In genomic region chr11:6196396-6196795, GRCh38 we compare ENCODE assay signal across 26 cellular contexts. TPM values are rescaled to one million over a fixed set of nuclear protein-coding genes. Genes with fewer than 3 reads are reported as not detected.
A peak's percentile ranks its signal among the peaks of the same experiment; 100 is the strongest.
DNase-seq lines count a peak whose midpoint lies in the region; ATAC-seq and TF ChIP-seq lines count a peak whose summit lies in the region.
"Had no signal": no experiment of that assay in that cellular context is flagged by ENCODE, and none has a peak within 500 bp of the region (broad histone marks: within the 10 kb centered on the region; RNA-seq: fewer than 3 reads in every experiment).

No MANE protein-coding gene starts in this region.

- H4K20me1 ChIP-seq in osteoblast (ENCODE audit: insufficient read depth, low read length) = no peaks in the 10 kb centered on the region

- no peak overlapping the region for H3K4me3 ChIP-seq in osteoblast (ENCODE audit: insufficient read depth, low read length)
- no peak overlapping the region for H3K4me3 ChIP-seq in prostate gland
- H3K4me3 ChIP-seq: psoas muscle, skin epidermis had no signal

- peaks cover 54 to 67% of the 10 kb centered on the region in 2 donors for H3K4me1 Mint-ChIP-seq in immature natural killer cell
- H3K4me1 Mint-ChIP-seq: nephron had no signal

- no peak overlapping the region for H3K4me2 ChIP-seq in osteoblast (ENCODE audit: insufficient read depth, low read length)
- H3K4me2 ChIP-seq: KMS-11, SK-N-SH had no signal

- H3K4me1 ChIP-seq in osteoblast (ENCODE audit: insufficient read depth, low read length) (no peaks in the 10 kb centered on the region), prostate gland (replicated peaks) (no peaks in the 10 kb centered on the region)
- H3K4me1 ChIP-seq: Caco-2, psoas muscle had no signal

- peak overlapping the region; percentile 18 to 79 (median 70) for H3K4me3 Mint-ChIP-seq in immature natural killer cell
- H3K4me3 Mint-ChIP-seq: activated naive CD8-positive, alpha-beta T cell; dendritic cell treated with granulocyte-macrophage colony-stimulating factor and Interleukin-4, amounts not matched to agents 40 ng/mL and 50 ng/mL, for 4 days; nephron had no signal

- no peaks in the 10 kb centered on the region for H3K9me3 ChIP-seq in osteoblast (ENCODE audit: low read depth, low read length)
- H3K9me3 ChIP-seq in prostate gland = no peaks in the 10 kb centered on the region
- H3K9me3 ChIP-seq: Caco-2, psoas muscle, SK-N-SH had no signal

- H3K36me3 ChIP-seq in osteoblast (ENCODE audit: insufficient read depth, low read length) (no peaks in the 10 kb centered on the region), prostate gland (no peaks in the 10 kb centered on the region)

- H3K27me3 ChIP-seq in osteoblast (ENCODE audit: insufficient read depth, low read length) (no peaks in the 10 kb centered on the region), prostate gland (replicated peaks; ENCODE audit: insufficient read depth) (no peaks in the 10 kb centered on the region)

- H3K27me3 Mint-ChIP-seq in immature natural killer cell (ENCODE audit: low read depth in 3 of 3) = peaks cover 2 to 3% (median 2%) of the 10 kb centered on the region in 3 donors
- H3K27me3 Mint-ChIP-seq: activated naive CD8-positive, alpha-beta T cell; dendritic cell treated with granulocyte-macrophage colony-stimulating factor and Interleukin-4, amounts not matched to agents 40 ng/mL and 50 ng/mL, for 4 days had no signal

- DNase-seq in MV-4-11 (lab: John Stamatoyannopoulos, UW) = peak; percentile 77
- DNase-seq in immature natural killer cell = peak; percentile 50 to 67 (median 59)
- DNase-seq in NCI-H1092 (lab: John Stamatoyannopoulos, UW) = no peak
- DNase-seq in osteoblast (ENCODE audit: insufficient read length, low spot score, missing footprints) = no peak
- no peak for DNase-seq in prostate gland (ENCODE audit: low spot score)
- DNase-seq: activated CD4-positive, CD25-positive, alpha-beta regulatory T cell treated with anti-CD3 and anti-CD28 coated beads, Interleukin-2, amount 50 U/mL, for 72 hours; activated CD8-positive, alpha-beta memory T cell treated with anti-CD3 and anti-CD28 coated beads, Interleukin-2, amount 50 U/mL, for 48 hours; AML-193; Caco-2; EL; mesenchymal stem cell; NCI-H82; psoas muscle; SK-N-SH; stimulated activated CD8-positive, alpha-beta memory T cell treated with anti-CD3 and anti-CD28 coated beads, Interleukin-4, amount 100 ng/mL, for 48 hours had no signal

- no peak overlapping the region for H3K27ac ChIP-seq in osteoblast (ENCODE audit: low read depth, low read length)
- H3K27ac ChIP-seq in prostate gland = no peak overlapping the region
- H3K27ac ChIP-seq: KMS-11, psoas muscle, skin epidermis had no signal

- no peaks in the 10 kb centered on the region for H3K79me2 ChIP-seq in osteoblast (ENCODE audit: insufficient read depth, low read length)

- ATAC-seq in GM18861 (IDR thresholded peaks at IDR 0.05; ENCODE audit: unreplicated experiment) = peak; percentile 47
- peak; percentile 54 for ATAC-seq in HG02870 (IDR thresholded peaks at IDR 0.05; ENCODE audit: unreplicated experiment)
- ATAC-seq: Panc1, psoas muscle had no signal

- WGBS in prostate gland = 27% methylated on average over 4 of the region's 4 CpGs

- peak overlapping the region; percentile 67 to 92 (median 86) for H3K27ac Mint-ChIP-seq in immature natural killer cell
- H3K27ac Mint-ChIP-seq: activated naive CD8-positive, alpha-beta T cell; dendritic cell treated with granulocyte-macrophage colony-stimulating factor and Interleukin-4, amounts not matched to agents 40 ng/mL and 50 ng/mL, for 4 days; nephron had no signal

- peaks cover 0 to 6% (median 0%) of the 10 kb centered on the region in 3 donors for H3K36me3 Mint-ChIP-seq in immature natural killer cell
- H3K36me3 Mint-ChIP-seq: activated naive CD8-positive, alpha-beta T cell had no signal

- intact Hi-C loops in prostate gland (cut with DNase I) = no loop called here

- H3K9me3 Mint-ChIP-seq in immature natural killer cell = peaks cover 0 to 2% (median 0%) of the 10 kb centered on the region in 6 donors
- H3K9me3 Mint-ChIP-seq: nephron had no signal

- no peak overlapping the region for H2AFZ ChIP-seq in osteoblast (ENCODE audit: low read length)

- TF ChIP-seq POLR2A in prostate gland (IDR thresholded peaks at IDR 0.05) = no peak

- TF ChIP-seq CTCF in osteoblast (IDR thresholded peaks at IDR 0.05; ENCODE audit: extremely low read depth, low read depth, low read length) (no peak), prostate gland (IDR thresholded peaks at IDR 0.05) (no peak)

RNA-seq across cellular contexts. Expression of gene OR52W1, which starts 2.6 kb away (rescaled TPM):
- not detected for polyA plus RNA-seq in immature natural killer cell
- total RNA-seq in osteoblast (not detected in 2 replicates), prostate gland (not detected)
- total RNA-seq: Caco-2, fibroblast of villous mesenchyme, kidney epithelial cell, psoas muscle, temporal lobe had no signal
- polyA plus RNA-seq: psoas muscle, SK-N-SH had no signal

RNA-seq across cellular contexts. Expression of gene C11orf42, which starts 9.0 kb away (rescaled TPM):
- not detected for polyA plus RNA-seq in immature natural killer cell
- not detected in 2 replicates for total RNA-seq in osteoblast
- total RNA-seq in prostate gland = 1 to 10 TPM in 1 of 2 donors, not detected in 1; 2.4 TPM
- total RNA-seq: Caco-2, kidney epithelial cell, psoas muscle, temporal lobe had no signal
- polyA plus RNA-seq: psoas muscle, SK-N-SH had no signal

RNA-seq across cellular contexts. Expression of gene OR52B2, which starts 26.3 kb away (rescaled TPM):
- not detected for polyA plus RNA-seq in immature natural killer cell
- not detected in 2 replicates for total RNA-seq in osteoblast
- not detected for total RNA-seq in prostate gland
- total RNA-seq: Caco-2, fibroblast of villous mesenchyme, kidney epithelial cell, psoas muscle, temporal lobe had no signal
- polyA plus RNA-seq: psoas muscle, SK-N-SH had no signal

RNA-seq across cellular contexts. Expression of gene FHIP1B, which starts 38.0 kb away (rescaled TPM):
- 10 to 100 TPM; 11.9 to 20.5 (median 15.1) TPM for polyA plus RNA-seq in immature natural killer cell
- total RNA-seq in osteoblast (15.6 and 19.7 TPM in 2 replicates), prostate gland (100 to 1,000 TPM in 1 of 2 donors, 10 to 100 TPM in 1; 50.6 to 105 TPM)

RNA-seq across cellular contexts. Expression of gene CNGA4, which starts 42.5 kb away (rescaled TPM):
- not detected for polyA plus RNA-seq in immature natural killer cell
- total RNA-seq in osteoblast (under 0.01 TPM in 2 replicates), prostate gland (1 to 10 TPM in 1 of 2 donors, under 1 TPM in 1; 0.27 to 2.0 TPM)
- total RNA-seq: Caco-2, psoas muscle had no signal

Comparison
In these comparisons a context has a peak if more than half of its experiments do, and no peak if none do; other contexts are left out.
1. DNase-seq: peak in MV-4-11 (single experiment) and immature natural killer cell (3 of 3); none in NCI-H1092 (single experiment), osteoblast (single experiment) and prostate gland (single experiment).